30 cellular contexts compared by ENCODE assay signal in genomic region chr15:35701402-35702046, GRCh38.
"Had no signal": no experiment of that assay in that cellular context is flagged by ENCODE, and none has a peak within 500 bp of the region (broad histone marks: within the 10 kb centered on the region; RNA-seq: fewer than 3 reads in every experiment).

No MANE protein-coding gene starts in this region.

- H3K4me3 Mint-ChIP-seq: natural killer cell; neural crest cell; stimulated activated naive CD8-positive, alpha-beta T cell treated with anti-CD3 and anti-CD28 coated beads, Interleukin-15, amount 100 ng/mL, for 72 hours had no signal

- H3K36me3 Mint-ChIP-seq: natural killer cell had no signal

- H3K4me2 ChIP-seq: smooth muscle cell had no signal

- H3K27me3 Mint-ChIP-seq: progenitor cell of endocrine pancreas had no signal

- H3K27ac Mint-ChIP-seq: natural killer cell; progenitor cell of endocrine pancreas; stimulated activated naive CD8-positive, alpha-beta T cell treated with anti-CD3 and anti-CD28 coated beads, Interleukin-15, amount 100 ng/mL, for 72 hours had no signal

- FAIRE-seq: endothelial cell of umbilical vein, islet of Langerhans, pancreas had no signal

- H3K9me3 ChIP-seq: esophagus muscularis mucosa, heart right ventricle, lower lobe of right lung, neutrophil, pancreas, suprapubic skin, transverse colon, upper lobe of right lung, uterus had no signal

- H3K4me3 ChIP-seq: coronary artery, esophagus muscularis mucosa, heart right ventricle, lower lobe of right lung, pancreas, smooth muscle cell, suprapubic skin, transverse colon, upper lobe of right lung, uterus had no signal

- H3K27ac ChIP-seq: coronary artery, esophagus muscularis mucosa, heart right ventricle, lower lobe of right lung, neutrophil, pancreas, suprapubic skin, transverse colon, upper lobe of right lung, uterus had no signal

- ATAC-seq: heart right ventricle; left colon; left ventricle myocardium superior; lower lobe of right lung; natural killer cell; pancreas; sciatic nerve; stimulated activated naive CD8-positive, alpha-beta T cell treated with anti-CD3 and anti-CD28 coated beads, Interleukin-15, amount 100 ng/mL, for 72 hours; upper lobe of right lung had no signal

- H3K9me3 Mint-ChIP-seq: stimulated activated naive CD8-positive, alpha-beta T cell treated with anti-CD3 and anti-CD28 coated beads, Interleukin-15, amount 100 ng/mL, for 72 hours had no signal

- H3K27me3 ChIP-seq: esophagus muscularis mucosa, heart right ventricle, neutrophil, pancreas, suprapubic skin, transverse colon, upper lobe of right lung, uterus had no signal

- DNase-seq: dermis blood vessel endothelial cell; effector memory CD4-positive, alpha-beta T cell; foreskin melanocyte; glutamatergic neuron; heart right ventricle; hippocampal formation; left colon; left ventricle myocardium superior; lower lobe of right lung; natural killer cell; pancreas; stimulated activated CD4-positive, alpha-beta T cell treated with anti-CD3 and anti-CD28 coated beads, Interleukin-12 subunit alpha, Interleukin-12 subunit beta, amount 100 ng/mL, for 4 hours; stimulated activated CD4-positive, alpha-beta T cell treated with anti-CD3 and anti-CD28 coated beads, Interleukin-1b, Interleukin-23, amount 100 ng/mL, for 48 hours; stimulated activated CD4-positive, alpha-beta T cell treated with anti-CD3 and anti-CD28 coated beads, Interleukin-4, amount 100 ng/mL, for 1 hour; stimulated activated CD8-positive, alpha-beta memory T cell treated with anti-CD3 and anti-CD28 coated beads, Interleukin-4, amount 100 ng/mL, for 48 hours; stimulated activated naive CD4-positive, alpha-beta T cell; stimulated activated naive CD8-positive, alpha-beta T cell treated with anti-CD3 and anti-CD28 coated beads, Interleukin-15, amount 100 ng/mL, for 72 hours; transverse colon; upper lobe of right lung; uterus had no signal

- H3K4me1 Mint-ChIP-seq: natural killer cell; stimulated activated naive CD8-positive, alpha-beta T cell treated with anti-CD3 and anti-CD28 coated beads, Interleukin-15, amount 100 ng/mL, for 72 hours had no signal

- H3K36me3 ChIP-seq: esophagus muscularis mucosa, heart right ventricle, lower lobe of right lung, neutrophil, pancreas, suprapubic skin, transverse colon, upper lobe of right lung, uterus had no signal
